9 cellular contexts compared by ENCODE assay signal in genomic region chr7:122532406-122533269, GRCh38.
DNase-seq lines count a peak whose midpoint lies in the region; ATAC-seq, FAIRE-seq and TF ChIP-seq lines count a peak whose summit lies in the region.
"Had no signal": no experiment of that assay in that cellular context is flagged by ENCODE, and none has a peak within 500 bp of the region (broad histone marks: within the 10 kb centered on the region; RNA-seq: fewer than 3 reads in every experiment).

No MANE protein-coding gene starts in this region.

- POLR2A ChIA-PET in GM12878 (lab: Charles Lee) = no interaction called here

- no peaks in the 10 kb centered on the region for H3K36me3 Mint-ChIP-seq in activated CD4-positive, alpha-beta T cell treated with anti-CD3 and anti-CD28 coated beads, Interleukin-2, amount 10 ng/mL, durations not matched to agents 24 days and 14 days (ENCODE audit: low read depth)

- H3K4me3 ChIP-seq in GM12878 (no peak overlapping the region), lower leg skin (ENCODE audit: low read depth, poor library complexity, severe bottlenecking) (no peak overlapping the region)

- H3K4me1 Mint-ChIP-seq in activated CD4-positive, alpha-beta T cell treated with anti-CD3 and anti-CD28 coated beads, Interleukin-2, amount 10 ng/mL, durations not matched to agents 24 days and 14 days = no peaks in the 10 kb centered on the region

- in situ Hi-C loops in GM12878 (cut with MboI) = loop anchor here (5.0 kb wide), 2 partner anchors 310 to 440 kb away; no protein-coding TSS in a partner anchor

- DNase-seq in EH (ENCODE audit: low read depth) (peak; percentile 4), HuH-7 (ENCODE audit: low spot score) (peak; percentile 2), GM12878 (ENCODE audit: low read depth, low spot score) (no peak), medulla oblongata (ENCODE audit: extremely low spot score) (peak; percentile 38), lower leg skin (ENCODE audit: low spot score in 2 of 2) (no peak), epidermal melanocyte (ENCODE audit: insufficient read length, low spot score) (no peak)
- no peak for DNase-seq in activated effector memory CD4-positive, alpha-beta T cell treated with Interleukin-2 at 50 U/mL for 16 hours
- DNase-seq in activated CD4-positive, alpha-beta T cell treated with anti-CD3 and anti-CD28 coated beads, Interleukin-2, amount 10 ng/mL, durations not matched to agents 24 days and 14 days = no peak
- DNase-seq: foreskin melanocyte had no signal

- H3K9ac ChIP-seq in GM12878 (ENCODE audit: control insufficient read depth, insufficient read depth, low read length) = no peak overlapping the region

- no peak overlapping the region for H3K4me2 ChIP-seq in GM12878 (ENCODE audit: control insufficient read depth, insufficient read depth)

- H4K20me1 ChIP-seq in GM12878 (ENCODE audit: control insufficient read depth, insufficient read depth) = no peaks in the 10 kb centered on the region

- TF ChIP-seq POLR2A in GM12878 (IDR thresholded peaks at IDR 0.05; ENCODE audit: low read depth, low read length) (no peak), lower leg skin (IDR thresholded peaks at IDR 0.05) (no peak)

- no peaks in the 10 kb centered on the region for H3K4me1 ChIP-seq in GM12878 (ENCODE audit: control insufficient read depth, insufficient read depth, low read length)

- H3K27ac Mint-ChIP-seq in activated CD4-positive, alpha-beta T cell treated with anti-CD3 and anti-CD28 coated beads, Interleukin-2, amount 10 ng/mL, durations not matched to agents 24 days and 14 days = no peak overlapping the region

- peak; percentile 55 for ATAC-seq in GM12878

- no TSS peak for BruUV-seq in GM12878 (replicated peaks; lab: Mats Ljungman, UMichigan)

- SMC1A ChIA-PET in GM12878 (lab: Charles Lee; ENCODE audit: uncharacterized antibody, unreplicated experiment) = interaction anchor here (0.7 to 5.4 kb wide), 26 partner anchors 10 to 627 kb away, joined by 3 to 36 read pairs (median 4); no protein-coding TSS in a partner anchor

- TF ChIP-seq CTCF in GM12878 (IDR thresholded peaks at IDR 0.05 in 2 of 3, conservative IDR thresholded peaks at IDR 0.05 in 1 of 3; ENCODE audit: control insufficient read depth in 2 of 3, extremely low read depth in 1 of 3, insufficient read depth in 1 of 3, low read depth in 3 of 3, low read length in 3 of 3) (peak in 2 of 3 experiments; percentile 41 to 47; a peak in 3 of 6 replicates), lower leg skin (IDR thresholded peaks at IDR 0.05) (no peak)

- no peaks in the 10 kb centered on the region for H3K36me3 ChIP-seq in GM12878 (ENCODE audit: control insufficient read depth in 2 of 2, insufficient read depth in 2 of 2, low read length in 1 of 2)

- 16% methylated on average over 9 of the region's 9 CpGs for WGBS in GM12878 (ENCODE audit: insufficient coverage, insufficient replicate concordance, low lambda C conversion rate, missing lambda C conversion rate)
- WGBS in lower leg skin, 2 donors = 29 to 30% methylated on average over 9 of the region's 9 CpGs

- RAD21 ChIA-PET in GM12878 (lab: Charles Lee; ENCODE audit: unreplicated experiment) = interaction anchor here (0.7 to 10.2 kb wide), 20 partner anchors 10 to 834 kb away, joined by 3 to 173 read pairs (median 4); no protein-coding TSS in a partner anchor

- H3K4me3 Mint-ChIP-seq in activated CD4-positive, alpha-beta T cell treated with anti-CD3 and anti-CD28 coated beads, Interleukin-2, amount 10 ng/mL, durations not matched to agents 24 days and 14 days = no peak overlapping the region

- peak; percentile 31; the same call in 1 of the 2 replicates for TF ChIP-seq RAD21 in GM12878 (IDR thresholded peaks at IDR 0.05; ENCODE audit: insufficient read depth, low read depth, low read length)

- H3K9me3 ChIP-seq in GM12878 (replicated peaks; ENCODE audit: control insufficient read depth, insufficient read depth, low read length) = no peaks in the 10 kb centered on the region

- no peaks in the 10 kb centered on the region for H3K27me3 ChIP-seq in GM12878 (replicated peaks in 1 of 2; ENCODE audit: control insufficient read depth in 2 of 2, insufficient read depth in 2 of 2, low read length in 1 of 2)

- CTCF ChIA-PET in GM12878 (lab: Yijun Ruan, JAX) = interaction anchor here (0.6 to 8.5 kb wide), 51 partner anchors 9 to 835 kb away, joined by 3 to 220 read pairs (median 4); no protein-coding TSS in a partner anchor

- no peaks in the 10 kb centered on the region for H3K9me3 Mint-ChIP-seq in activated CD4-positive, alpha-beta T cell treated with anti-CD3 and anti-CD28 coated beads, Interleukin-2, amount 10 ng/mL, durations not matched to agents 24 days and 14 days

- no peak overlapping the region for H2AFZ ChIP-seq in GM12878 (ENCODE audit: control insufficient read depth, low read depth, low read length)

- no peaks in the 10 kb centered on the region for H3K27me3 Mint-ChIP-seq in activated CD4-positive, alpha-beta T cell treated with anti-CD3 and anti-CD28 coated beads, Interleukin-2, amount 10 ng/mL, durations not matched to agents 24 days and 14 days

- intact Hi-C loops in GM12878 (cut with micrococcal nuclease; ENCODE audit: unreplicated experiment) = loop anchor here (5.0 kb wide), 1 partner anchor 515 kb away; no protein-coding TSS in a partner anchor
- intact Hi-C loops in lower leg skin (cut with DNase I; ENCODE audit: low total_unique reads) = no loop called here
- intact Hi-C loops in activated CD4-positive, alpha-beta T cell treated with anti-CD3 and anti-CD28 coated beads, Interleukin-2, amount 10 ng/mL, durations not matched to agents 24 days and 14 days (cut with micrococcal nuclease) = no loop called here

- no peak for TF ChIP-seq EP300 in GM12878 (IDR thresholded peaks at IDR 0.05; ENCODE audit: borderline replicate concordance in 1 of 2, control insufficient read depth in 1 of 2, low read depth in 2 of 2, low read length in 2 of 2)

- H3K79me2 ChIP-seq in GM12878 (ENCODE audit: control insufficient read depth, insufficient read depth, low read length) = no peaks in the 10 kb centered on the region

- H3K27ac ChIP-seq in GM12878 (ENCODE audit: control insufficient read depth, insufficient read depth) = no peak overlapping the region

- no peak for FAIRE-seq in GM12878 (lab: Jason Lieb, UNC)

TF ChIP-seq in GM12878, 131 proteins besides CTCF, POLR2A, EP300 and RAD21:
- TF ChIP-seq SMC3 (IDR thresholded peaks at IDR 0.05; ENCODE audit: borderline replicate concordance, low read length) (peak; percentile 15; the same call in 1 of the 2 replicates), NFIC (IDR thresholded peaks at IDR 0.05; ENCODE audit: low read depth, low read length) (no peak)
TF ChIP-seq in GM12878: peak in this region for 1.

Comparison
In these comparisons a context has a peak if more than half of its experiments do, and no peak if none do; other contexts are left out.
1. DNase-seq: peak in EH (single experiment), HuH-7 (single experiment) and medulla oblongata (single experiment); none in GM12878 (single experiment), lower leg skin (0 of 2), activated effector memory CD4-positive, alpha-beta T cell treated with Interleukin-2 at 50 U/mL for 16 hours (single experiment), epidermal melanocyte (single experiment) and activated CD4-positive, alpha-beta T cell treated with anti-CD3 and anti-CD28 coated beads, Interleukin-2, amount 10 ng/mL, durations not matched to agents 24 days and 14 days (single experiment).
2. CTCF ChIP-seq: peak in GM12878 (2 of 3); none in lower leg skin (0 of 3).